In genomic region chr7:81611040-81611439, GRCh38 we compare ENCODE assay signal across 16 cellular contexts.
"Had no signal": no experiment of that assay in that cellular context is flagged by ENCODE, and none has a peak within 500 bp of the region (broad histone marks: within the 10 kb centered on the region; RNA-seq: fewer than 3 reads in every experiment).

No MANE protein-coding gene starts in this region.

- H3K4me2 ChIP-seq: hepatocyte had no signal

- H3K9me3 ChIP-seq: ascending aorta, lower lobe of right lung, pancreas, stomach, tibial artery, vagina had no signal

- H3K27me3 ChIP-seq: ascending aorta, hepatocyte, pancreas, stomach, tibial artery, vagina had no signal

- DNase-seq: activated CD4-positive, alpha-beta T cell treated with anti-CD3 and anti-CD28 coated beads for 36 hours; activated CD8-positive, alpha-beta memory T cell treated with anti-CD3 and anti-CD28 coated beads, Interleukin-2, amount 50 U/mL, for 4 hours; activated CD8-positive, alpha-beta T cell treated with anti-CD3 and anti-CD28 coated beads for 36 hours; activated naive CD4-positive, alpha-beta T cell; effector memory CD4-positive, alpha-beta T cell; lower lobe of right lung; retina; stimulated activated CD4-positive, alpha-beta T cell treated with anti-CD3 and anti-CD28 coated beads, Interleukin-4, amount 100 ng/mL, for 4 hours; stomach; T-helper 17 cell; tibial artery had no signal

- H3K9me3 Mint-ChIP-seq: mesothelial cell of epicardium had no signal

- H3K27ac ChIP-seq: ascending aorta, hepatocyte, lower lobe of right lung, pancreas, stomach, tibial artery, vagina had no signal

- H3K4me3 Mint-ChIP-seq: activated CD4-positive, alpha-beta T cell treated with anti-CD3 and anti-CD28 coated beads for 36 hours; activated CD8-positive, alpha-beta T cell treated with anti-CD3 and anti-CD28 coated beads for 36 hours; mesothelial cell of epicardium; T-helper 17 cell had no signal

- H3K4me1 ChIP-seq: ascending aorta, lower lobe of right lung, pancreas, stomach, tibial artery, vagina had no signal

- H3K79me2 ChIP-seq: hepatocyte had no signal

- H3K4me1 Mint-ChIP-seq: activated CD4-positive, alpha-beta T cell treated with anti-CD3 and anti-CD28 coated beads for 36 hours; mesothelial cell of epicardium; T-helper 17 cell had no signal

- H2AFZ ChIP-seq: hepatocyte had no signal

- H3K36me3 Mint-ChIP-seq: mesothelial cell of epicardium had no signal

- H3K27ac Mint-ChIP-seq: activated CD4-positive, alpha-beta T cell treated with anti-CD3 and anti-CD28 coated beads for 36 hours; activated CD8-positive, alpha-beta T cell treated with anti-CD3 and anti-CD28 coated beads for 36 hours; mesothelial cell of epicardium; T-helper 17 cell had no signal

- H3K27me3 Mint-ChIP-seq: activated CD4-positive, alpha-beta T cell treated with anti-CD3 and anti-CD28 coated beads for 36 hours; activated CD8-positive, alpha-beta T cell treated with anti-CD3 and anti-CD28 coated beads for 36 hours; T-helper 17 cell had no signal

- ATAC-seq: activated CD4-positive, alpha-beta T cell treated with anti-CD3 and anti-CD28 coated beads for 36 hours; activated CD8-positive, alpha-beta T cell treated with anti-CD3 and anti-CD28 coated beads for 36 hours; lower lobe of right lung; pancreas; T-helper 17 cell had no signal
